Comparison of ENCODE assay signal across 1 cellular context in the genomic region with DNA sequence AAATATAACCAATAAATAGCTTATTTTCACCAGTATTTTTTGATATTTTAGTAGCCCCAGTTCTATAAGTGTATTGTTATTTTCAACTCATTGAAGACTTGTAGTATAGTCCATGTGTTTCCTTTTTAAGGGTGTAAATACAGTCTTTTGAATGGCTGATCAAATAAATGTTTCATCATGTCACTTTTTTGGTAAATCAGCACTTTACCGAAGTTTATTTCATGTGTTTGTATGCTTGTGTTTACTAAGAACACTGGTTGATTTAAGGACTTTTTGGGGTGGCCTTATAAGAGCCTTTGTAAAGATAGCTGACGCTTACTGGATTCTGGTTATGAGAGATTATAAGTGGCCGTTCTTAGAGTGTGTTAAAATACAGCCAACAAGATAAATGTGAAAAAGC.
TF ChIP-seq lines count a peak whose summit lies in the region.

No MANE protein-coding gene starts in this region.

TF ChIP-seq in GM23338, 12 proteins besides CTCF, POLR2A, EP300 and RAD21 (continued from another document):
- TF ChIP-seq, protein P1, sequence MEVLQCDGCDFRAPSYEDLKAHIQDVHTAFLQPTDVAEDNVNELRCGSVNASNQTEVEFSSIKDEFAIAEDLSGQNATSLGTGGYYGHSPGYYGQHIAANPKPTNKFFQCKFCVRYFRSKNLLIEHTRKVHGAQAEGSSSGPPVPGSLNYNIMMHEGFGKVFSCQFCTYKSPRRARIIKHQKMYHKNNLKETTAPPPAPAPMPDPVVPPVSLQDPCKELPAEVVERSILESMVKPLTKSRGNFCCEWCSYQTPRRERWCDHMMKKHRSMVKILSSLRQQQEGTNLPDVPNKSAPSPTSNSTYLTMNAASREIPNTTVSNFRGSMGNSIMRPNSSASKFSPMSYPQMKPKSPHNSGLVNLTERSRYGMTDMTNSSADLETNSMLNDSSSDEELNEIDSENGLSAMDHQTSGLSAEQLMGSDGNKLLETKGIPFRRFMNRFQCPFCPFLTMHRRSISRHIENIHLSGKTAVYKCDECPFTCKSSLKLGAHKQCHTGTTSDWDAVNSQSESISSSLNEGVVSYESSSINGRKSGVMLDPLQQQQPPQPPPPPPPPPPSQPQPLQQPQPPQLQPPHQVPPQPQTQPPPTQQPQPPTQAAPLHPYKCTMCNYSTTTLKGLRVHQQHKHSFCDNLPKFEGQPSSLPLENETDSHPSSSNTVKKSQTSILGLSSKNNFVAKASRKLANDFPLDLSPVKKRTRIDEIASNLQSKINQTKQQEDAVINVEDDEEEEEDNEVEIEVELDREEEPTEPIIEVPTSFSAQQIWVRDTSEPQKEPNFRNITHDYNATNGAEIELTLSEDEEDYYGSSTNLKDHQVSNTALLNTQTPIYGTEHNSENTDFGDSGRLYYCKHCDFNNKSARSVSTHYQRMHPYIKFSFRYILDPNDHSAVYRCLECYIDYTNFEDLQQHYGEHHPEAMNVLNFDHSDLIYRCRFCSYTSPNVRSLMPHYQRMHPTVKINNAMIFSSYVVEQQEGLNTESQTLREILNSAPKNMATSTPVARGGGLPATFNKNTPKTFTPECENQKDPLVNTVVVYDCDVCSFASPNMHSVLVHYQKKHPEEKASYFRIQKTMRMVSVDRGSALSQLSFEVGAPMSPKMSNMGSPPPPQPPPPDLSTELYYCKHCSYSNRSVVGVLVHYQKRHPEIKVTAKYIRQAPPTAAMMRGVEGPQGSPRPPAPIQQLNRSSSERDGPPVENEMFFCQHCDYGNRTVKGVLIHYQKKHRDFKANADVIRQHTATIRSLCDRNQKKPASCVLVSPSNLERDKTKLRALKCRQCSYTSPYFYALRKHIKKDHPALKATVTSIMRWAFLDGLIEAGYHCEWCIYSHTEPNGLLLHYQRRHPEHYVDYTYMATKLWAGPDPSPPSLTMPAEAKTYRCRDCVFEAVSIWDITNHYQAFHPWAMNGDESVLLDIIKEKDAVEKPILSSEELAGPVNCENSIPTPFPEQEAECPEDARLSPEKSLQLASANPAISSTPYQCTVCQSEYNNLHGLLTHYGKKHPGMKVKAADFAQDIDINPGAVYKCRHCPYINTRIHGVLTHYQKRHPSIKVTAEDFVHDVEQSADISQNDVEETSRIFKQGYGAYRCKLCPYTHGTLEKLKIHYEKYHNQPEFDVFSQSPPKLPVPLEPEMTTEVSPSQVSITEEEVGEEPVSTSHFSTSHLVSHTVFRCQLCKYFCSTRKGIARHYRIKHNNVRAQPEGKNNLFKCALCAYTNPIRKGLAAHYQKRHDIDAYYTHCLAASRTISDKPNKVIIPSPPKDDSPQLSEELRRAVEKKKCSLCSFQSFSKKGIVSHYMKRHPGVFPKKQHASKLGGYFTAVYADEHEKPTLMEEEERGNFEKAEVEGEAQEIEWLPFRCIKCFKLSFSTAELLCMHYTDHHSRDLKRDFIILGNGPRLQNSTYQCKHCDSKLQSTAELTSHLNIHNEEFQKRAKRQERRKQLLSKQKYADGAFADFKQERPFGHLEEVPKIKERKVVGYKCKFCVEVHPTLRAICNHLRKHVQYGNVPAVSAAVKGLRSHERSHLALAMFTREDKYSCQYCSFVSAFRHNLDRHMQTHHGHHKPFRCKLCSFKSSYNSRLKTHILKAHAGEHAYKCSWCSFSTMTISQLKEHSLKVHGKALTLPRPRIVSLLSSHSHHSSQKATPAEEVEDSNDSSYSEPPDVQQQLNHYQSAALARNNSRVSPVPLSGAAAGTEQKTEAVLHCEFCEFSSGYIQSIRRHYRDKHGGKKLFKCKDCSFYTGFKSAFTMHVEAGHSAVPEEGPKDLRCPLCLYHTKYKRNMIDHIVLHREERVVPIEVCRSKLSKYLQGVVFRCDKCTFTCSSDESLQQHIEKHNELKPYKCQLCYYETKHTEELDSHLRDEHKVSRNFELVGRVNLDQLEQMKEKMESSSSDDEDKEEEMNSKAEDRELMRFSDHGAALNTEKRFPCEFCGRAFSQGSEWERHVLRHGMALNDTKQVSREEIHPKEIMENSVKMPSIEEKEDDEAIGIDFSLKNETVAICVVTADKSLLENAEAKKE (CRISPR knock-in tag; IDR thresholded peaks at IDR 0.05): no peak
- TF ChIP-seq STAT1 (IDR thresholded peaks at IDR 0.05; ENCODE audit: unreplicated experiment): no peak
